Comparison of ENCODE assay signal across 13 cellular contexts in genomic region chr3:141391298-141392017, GRCh38. TPM values are rescaled to one million over a fixed set of nuclear protein-coding genes. Genes with fewer than 3 reads are reported as not detected.
DNase-seq lines count a peak whose midpoint lies in the region; ATAC-seq and TF ChIP-seq lines count a peak whose summit lies in the region.
"Had no signal": no experiment of that assay in that cellular context is flagged by ENCODE, and none has a peak within 500 bp of the region (broad histone marks: within the 10 kb centered on the region; RNA-seq: fewer than 3 reads in every experiment).

No MANE protein-coding gene starts in this region.

- no peaks in the 10 kb centered on the region for H3K27me3 Mint-ChIP-seq in endodermal cell (ENCODE audit: insufficient read depth)
- H3K27me3 Mint-ChIP-seq in stimulated activated naive CD8-positive, alpha-beta T cell treated with anti-CD3 and anti-CD28 coated beads, Interleukin-15, amount 100 ng/mL, for 72 hours = peaks cover 10% of the 10 kb centered on the region

- H3F3A ChIP-seq in OCI-LY1 (ENCODE audit: insufficient read depth, low read length) = 0 out of 2 replicates have a peak, but pooled peaks cover 6% of the 10 kb centered on the region
- H3F3A ChIP-seq in smooth muscle cell (ENCODE audit: low read depth) = no peaks in the 10 kb centered on the region

- H4K20me1 ChIP-seq in OCI-LY1 (ENCODE audit: insufficient read depth, low read length) (no peaks in the 10 kb centered on the region), smooth muscle cell (ENCODE audit: low read depth) (no peaks in the 10 kb centered on the region)

- ATAC-seq in activated CD4-positive, CD25-positive, alpha-beta regulatory T cell treated with anti-CD3 and anti-CD28 coated beads, Interleukin-2, amount 50 U/mL, for 24 hours = peak; percentile 27 to 48
- no peak for ATAC-seq in stimulated activated naive CD8-positive, alpha-beta T cell treated with anti-CD3 and anti-CD28 coated beads, Interleukin-15, amount 100 ng/mL, for 72 hours
- ATAC-seq: PC-3, SK-N-SH treated with all-trans-retinoic acid at 6 μM for 48 hours had no signal

- H3K4me3 Mint-ChIP-seq in endodermal cell = no peak overlapping the region
- no peak overlapping the region for H3K4me3 Mint-ChIP-seq in stimulated activated naive CD8-positive, alpha-beta T cell treated with anti-CD3 and anti-CD28 coated beads, Interleukin-15, amount 100 ng/mL, for 72 hours

- H3K9me3 Mint-ChIP-seq in endodermal cell = peaks cover 2% of the 10 kb centered on the region
- H3K9me3 Mint-ChIP-seq in stimulated activated naive CD8-positive, alpha-beta T cell treated with anti-CD3 and anti-CD28 coated beads, Interleukin-15, amount 100 ng/mL, for 72 hours = peaks cover 3 to 4% of the 10 kb centered on the region in 2 donors

- no peaks in the 10 kb centered on the region for H3K27me3 ChIP-seq in OCI-LY1 (ENCODE audit: insufficient read depth, low read length)
- no peaks in the 10 kb centered on the region for H3K27me3 ChIP-seq in endodermal cell (ENCODE audit: control insufficient read depth, insufficient read depth, low read length, poor library complexity, severe bottlenecking)
- no peaks in the 10 kb centered on the region for H3K27me3 ChIP-seq in smooth muscle cell (ENCODE audit: low read depth)

- H3K27ac ChIP-seq in OCI-LY1 (ENCODE audit: low read depth, low read length, poor library complexity, severe bottlenecking) = peak overlapping the region; percentile 97
- H3K27ac ChIP-seq in endodermal cell (ENCODE audit: low read depth, low read length) = peak overlapping the region; percentile 25
- H3K27ac ChIP-seq in smooth muscle cell (ENCODE audit: low read depth) = peak overlapping the region; percentile 42

- H3K9ac ChIP-seq in OCI-LY1 (ENCODE audit: low read length) (peak overlapping the region; percentile 45), endodermal cell (ENCODE audit: extremely low read depth, low read length, poor library complexity, severe bottlenecking) (no peak overlapping the region), smooth muscle cell (ENCODE audit: low read depth) (no peak overlapping the region)

- H3K27ac Mint-ChIP-seq in endodermal cell = peak overlapping the region; percentile 69
- H3K27ac Mint-ChIP-seq in stimulated activated naive CD8-positive, alpha-beta T cell treated with anti-CD3 and anti-CD28 coated beads, Interleukin-15, amount 100 ng/mL, for 72 hours = no peak overlapping the region

- TF ChIP-seq CTCF in OCI-LY1 (IDR thresholded peaks at IDR 0.05; ENCODE audit: low read length) = no peak
- no peak for TF ChIP-seq CTCF in endodermal cell (conservative IDR thresholded peaks at IDR 0.05)
- TF ChIP-seq CTCF in smooth muscle cell (IDR thresholded peaks at IDR 0.05; ENCODE audit: borderline replicate concordance, insufficient read depth, poor library complexity, severe bottlenecking) = no peak

- H3K4me1 Mint-ChIP-seq in endodermal cell = peaks cover 41% of the 10 kb centered on the region
- H3K4me1 Mint-ChIP-seq in stimulated activated naive CD8-positive, alpha-beta T cell treated with anti-CD3 and anti-CD28 coated beads, Interleukin-15, amount 100 ng/mL, for 72 hours = peaks cover 9% of the 10 kb centered on the region

- H3K79me2 ChIP-seq in OCI-LY1 (ENCODE audit: insufficient read depth, low read length) (peaks cover 28% of the 10 kb centered on the region; the same call in 1 of the 2 replicates), smooth muscle cell (ENCODE audit: low read depth) (peaks cover 5% of the 10 kb centered on the region)

- H3K36me3 ChIP-seq in OCI-LY1 (ENCODE audit: insufficient read depth, low read length) (peaks cover 8% of the 10 kb centered on the region), endodermal cell (ENCODE audit: control insufficient read depth, insufficient read depth, low read length) (no peaks in the 10 kb centered on the region), smooth muscle cell (ENCODE audit: low read depth) (peaks cover 16% of the 10 kb centered on the region)

- H2AFZ ChIP-seq in OCI-LY1 (ENCODE audit: low read length) (no peak overlapping the region), smooth muscle cell (ENCODE audit: low read depth) (no peak overlapping the region)

- no peak for DNase-seq in activated CD4-positive, CD25-positive, alpha-beta regulatory T cell treated with anti-CD3 and anti-CD28 coated beads, Interleukin-2, amount 50 U/mL, for 72 hours
- DNase-seq in endodermal cell (no peak), smooth muscle cell (lab: John Stamatoyannopoulos, UW; ENCODE audit: unreplicated experiment) (no peak), activated gamma-delta T cell treated with Interleukin-2 at 50 U/mL for 16 hours (no peak)
- DNase-seq in stimulated activated naive CD8-positive, alpha-beta T cell treated with anti-CD3 and anti-CD28 coated beads, Interleukin-15, amount 100 ng/mL, for 72 hours = no peak
- no peak for DNase-seq in stimulated activated naive CD4-positive, alpha-beta T cell (lab: John Stamatoyannopoulos, UW)
- DNase-seq: 8988T, amniotic stem cell, cortex of kidney, PC-3 had no signal

- peaks cover 70% of the 10 kb centered on the region for H3K4me1 ChIP-seq in OCI-LY1 (ENCODE audit: insufficient read depth, low read length, severe bottlenecking)
- H3K4me1 ChIP-seq in endodermal cell (ENCODE audit: control insufficient read depth, insufficient read depth, low read length) = peaks cover 15% of the 10 kb centered on the region
- peaks cover 26% of the 10 kb centered on the region for H3K4me1 ChIP-seq in smooth muscle cell (ENCODE audit: low read depth)

- WGBS in endodermal cell (ENCODE audit: insufficient coverage in 1 of 2, insufficient read length in 1 of 2), 2 experiments = 88 to 100% methylated on average over 1 to 4 of the region's 4 CpGs
- WGBS in smooth muscle cell (ENCODE audit: low lambda C conversion rate) = 82% methylated on average over 4 of the region's 4 CpGs

- H3K4me3 ChIP-seq in OCI-LY1 (ENCODE audit: low read depth, low read length, poor library complexity, severe bottlenecking) = peak overlapping the region; percentile 8
- H3K4me3 ChIP-seq in endodermal cell (ENCODE audit: low read length) = no peak overlapping the region
- H3K4me3 ChIP-seq in smooth muscle cell = no peak overlapping the region

- H3K4me2 ChIP-seq in OCI-LY1 (ENCODE audit: low read length) (peak overlapping the region; percentile 55), smooth muscle cell (no peak overlapping the region)

- H3K9me2 ChIP-seq in OCI-LY1 (ENCODE audit: low read depth, low read length) = no peaks in the 10 kb centered on the region

- 0 out of 2 replicates have a peak, but pooled peaks cover 3% of the 10 kb centered on the region for H3K9me3 ChIP-seq in OCI-LY1 (ENCODE audit: low read length)
- peaks cover 16% of the 10 kb centered on the region for H3K9me3 ChIP-seq in endodermal cell (ENCODE audit: control insufficient read depth, low read length)
- H3K9me3 ChIP-seq in smooth muscle cell (replicated peaks; ENCODE audit: low read depth) = no peaks in the 10 kb centered on the region

- peaks cover 3% of the 10 kb centered on the region for H3K36me3 Mint-ChIP-seq in endodermal cell (ENCODE audit: low read depth)

RNA-seq across cellular contexts. Expression of gene ZBTB38, which starts 23.2 kb away (rescaled TPM):
- total RNA-seq in endodermal cell = 10 to 100 TPM; 27.3 to 28.2 TPM
- 19.0 TPM for polyA plus RNA-seq in endodermal cell (2013, experiment 1 of 2)
- 17.6 TPM for polyA plus RNA-seq in endodermal cell (2013, experiment 2 of 2)
- total RNA-seq in smooth muscle cell = 68.0 and 108 TPM in 2 replicates
- 21.7 and 22.2 TPM in 2 replicates for polyA plus RNA-seq in smooth muscle cell

Comparison
In these comparisons a context has a peak if more than half of its experiments do, and no peak if none do; other contexts are left out.
1. H3K27ac ChIP-seq: peak in every context shown above with its lines; median percentile 97 in OCI-LY1; 42 in smooth muscle cell; 25 in endodermal cell.